ENCODE assay signal across 7 cellular contexts in the genomic region with DNA sequence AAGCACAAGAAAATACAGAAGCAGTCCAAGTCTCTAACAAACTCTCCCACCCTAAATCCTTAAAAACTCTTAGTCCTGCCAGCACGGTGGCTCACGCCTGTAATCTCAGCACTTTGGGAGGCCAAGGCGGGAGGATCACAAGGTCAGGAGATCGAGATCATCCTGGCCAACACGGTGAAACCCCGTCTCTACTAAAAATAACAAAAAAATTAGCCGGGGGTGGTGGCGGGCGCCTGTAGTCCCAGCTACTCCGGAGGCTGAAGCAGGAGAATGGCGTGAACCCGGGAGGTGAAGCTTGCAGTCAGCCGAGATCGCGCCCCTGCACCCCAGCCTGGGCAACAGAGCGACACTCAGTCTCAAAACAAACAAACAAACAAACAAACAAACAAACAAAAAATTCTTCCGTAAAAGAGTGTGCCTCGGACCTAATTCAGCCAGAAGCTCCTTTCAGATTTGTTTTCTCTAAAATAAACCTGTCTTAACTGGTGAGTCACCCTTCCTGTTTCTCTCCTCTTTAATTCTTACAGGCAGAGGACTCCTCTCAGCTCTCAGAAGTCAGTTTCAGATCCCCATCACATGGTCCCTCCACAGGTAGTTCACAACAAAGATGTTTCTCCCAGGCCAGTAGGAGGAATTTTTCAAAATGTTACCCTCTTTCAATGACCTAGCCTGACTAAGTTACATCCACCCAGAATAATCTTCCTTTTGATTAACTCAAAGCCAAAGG.
DNase-seq lines count a peak whose midpoint lies in the region; ATAC-seq, FAIRE-seq and TF ChIP-seq lines count a peak whose summit lies in the region.
"Not testable (repeated sequence)": the region's sequence is repeated elsewhere in the genome, so short reads cannot be mapped to it uniquely, and the experiment has no call there.

No MANE protein-coding gene starts in this region.

- H4K20me1 ChIP-seq in PC-9 (ENCODE audit: insufficient read depth): not testable (repeated sequence)

- H3K36me3 ChIP-seq in PC-9 (ENCODE audit: low read depth): not testable (repeated sequence)

- not testable (repeated sequence) for TF ChIP-seq POLR2A in GM12891 (IDR thresholded peaks at IDR 0.05; ENCODE audit: low read depth, low read length)

- H3K27ac ChIP-seq in PC-9: not testable (repeated sequence)

- H3K4me3 ChIP-seq in PC-9: 0 out of 2 replicates have a peak overlapping the region, but pooled peaks have one; percentile 28
- not testable (repeated sequence) for H3K4me3 ChIP-seq in choroid plexus epithelial cell (ENCODE audit: low read depth, low read length)

- ATAC-seq in GM19025 (IDR thresholded peaks at IDR 0.05; ENCODE audit: low read depth, unreplicated experiment): peak; percentile 77
- ATAC-seq in HG02610 (IDR thresholded peaks at IDR 0.05; ENCODE audit: unreplicated experiment): peak; percentile 88
- peak; percentile 69 for ATAC-seq in HG03457 (IDR thresholded peaks at IDR 0.05; ENCODE audit: unreplicated experiment)

- peak overlapping the region; percentile 75 for H2AFZ ChIP-seq in PC-9

- POLR2A ChIA-PET in PC-9 (lab: Charles Lee; ENCODE audit: unreplicated experiment): interaction anchor here (0.7 kb wide), 1 partner anchor 39 kb away, joined by 5 read pairs; no protein-coding TSS in a partner anchor

- not testable (repeated sequence) for H3K27me3 ChIP-seq in PC-9 (ENCODE audit: insufficient read depth, low read depth)

- not testable (repeated sequence) for H3K79me2 ChIP-seq in PC-9 (ENCODE audit: low read depth)

- H3K9me2 ChIP-seq in PC-9 (ENCODE audit: insufficient read depth): not testable (repeated sequence)

- CTCF ChIA-PET in PC-9 (lab: Charles Lee): not testable (repeated sequence)

- intact Hi-C loops in PC-9 (cut with micrococcal nuclease; ENCODE audit: unreplicated experiment): not testable (repeated sequence)

- TF ChIP-seq CTCF in PC-9 (conservative IDR thresholded peaks at IDR 0.05); choroid plexus epithelial cell (conservative IDR thresholded peaks at IDR 0.05; ENCODE audit: low read depth, low read length): not testable (repeated sequence)

- BruUV-seq in PC-9 (replicated peaks; lab: Mats Ljungman, UMichigan): not testable (repeated sequence)

- FAIRE-seq in GM12891 (lab: Jason Lieb, UNC): not testable (repeated sequence)

- H3K4me1 ChIP-seq in PC-9 (replicated peaks; ENCODE audit: insufficient read depth): not testable (repeated sequence)

- DNase-seq in GM12891 (ENCODE audit: insufficient read length, low spot score); PC-9: not testable (repeated sequence)
- DNase-seq in choroid plexus epithelial cell (ENCODE audit: low read depth) (peak; percentile 19), iris pigment epithelial cell (ENCODE audit: low read depth) (peak; percentile 9)

- H3F3A ChIP-seq in PC-9 (ENCODE audit: insufficient read depth, low read depth): not testable (repeated sequence)

- H3K4me2 ChIP-seq in PC-9: peak overlapping the region; percentile 44; the same call in 1 of the 2 replicates

- H3K9me3 ChIP-seq in PC-9 (ENCODE audit: insufficient read depth, low read depth): not testable (repeated sequence)

TF ChIP-seq in GM12891, 5 proteins besides CTCF, POLR2A, EP300 and RAD21:
- TF ChIP-seq SPI1 (IDR thresholded peaks at IDR 0.05; ENCODE audit: low read depth, low read length): peak; percentile 39; the same call in 1 of the 2 replicates
